In the genomic region with DNA sequence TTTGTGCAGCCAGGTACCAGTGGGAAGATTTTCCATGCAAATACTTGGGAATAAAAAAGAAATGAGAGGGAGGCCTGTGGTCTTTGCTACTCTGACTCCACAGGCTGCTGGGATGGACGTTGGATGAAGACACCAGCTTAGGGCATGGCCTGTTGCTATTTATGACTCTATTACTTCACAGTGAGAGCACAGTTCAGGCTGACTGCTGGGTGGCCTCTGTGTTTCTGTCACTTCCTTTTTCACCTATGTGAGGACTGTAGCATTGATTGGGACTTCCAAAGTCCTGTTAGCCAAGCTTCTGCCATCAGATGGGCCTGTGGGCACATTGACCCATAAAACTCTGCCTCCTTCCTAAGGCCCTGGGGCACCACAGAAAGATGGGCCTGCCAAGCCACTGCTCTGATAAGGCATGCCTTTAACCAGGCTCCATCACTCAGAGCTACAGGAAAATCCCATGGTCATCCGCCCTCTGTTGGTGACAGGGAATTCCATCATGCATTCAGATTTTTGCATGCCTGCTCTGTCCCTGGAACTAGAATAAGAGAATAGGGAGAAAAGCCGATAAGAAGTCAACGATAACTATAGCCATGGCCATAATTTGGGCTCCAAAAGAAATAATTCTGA, we compare ENCODE assay signal across 8 cellular contexts.
DNase-seq lines count a peak whose midpoint lies in the region; ATAC-seq and TF ChIP-seq lines count a peak whose summit lies in the region.

No MANE protein-coding gene starts in this region.

- H3K9me2 ChIP-seq in GM23338 (ENCODE audit: insufficient read depth), result no peaks in the 10 kb centered on the region

- peaks cover 6% of the 10 kb centered on the region; the same call in 1 of the 2 replicates for H3K4me1 ChIP-seq in GM23338 (ENCODE audit: insufficient read depth)

- H3K9me3 Mint-ChIP-seq in CD14-positive monocyte (no peaks in the 10 kb centered on the region), GM23338 (no peaks in the 10 kb centered on the region), immature natural killer cell (no peaks in the 10 kb centered on the region)

- no peak for DNase-seq in CD14-positive monocyte (ENCODE audit: low spot score)
- peak; percentile 83 for DNase-seq in GM23338 (ENCODE audit: low spot score)
- no peak for DNase-seq in T-helper 17 cell
- no peak for DNase-seq in immature natural killer cell
- no peak for DNase-seq in Ammon's horn (ENCODE audit: low spot score)
- no peak for DNase-seq in activated gamma-delta T cell treated with Interleukin-2 at 50 U/mL for 16 hours

- no peak overlapping the region for H3K27ac ChIP-seq in GM23338 (ENCODE audit: low read depth)

- peaks cover 83 to 90% of the 10 kb centered on the region in 2 donors for H3K36me3 Mint-ChIP-seq in CD14-positive monocyte
- H3K36me3 Mint-ChIP-seq in GM23338 (ENCODE audit: low read depth), result no peaks in the 10 kb centered on the region
- peaks cover 11% of the 10 kb centered on the region for H3K36me3 Mint-ChIP-seq in T-helper 17 cell (ENCODE audit: low read depth)
- peaks cover 14 to 34% (median 30%) of the 10 kb centered on the region in 3 donors for H3K36me3 Mint-ChIP-seq in immature natural killer cell

- H3F3A ChIP-seq in GM23338 (replicated peaks; ENCODE audit: low read depth), result no peaks in the 10 kb centered on the region

- TF ChIP-seq CTCF in CD14-positive monocyte (IDR thresholded peaks at IDR 0.05) (no peak), GM23338 (conservative IDR thresholded peaks at IDR 0.05; ENCODE audit: low read depth in 2 of 2) (peak; percentile 77 to 87)

- H3K36me3 ChIP-seq in GM23338 (ENCODE audit: insufficient read depth), result no peaks in the 10 kb centered on the region

- H3K27me3 Mint-ChIP-seq in CD14-positive monocyte (ENCODE audit: low read depth in 3 of 3) (no peaks in the 10 kb centered on the region), GM23338 (ENCODE audit: insufficient read depth, low read depth, poor library complexity) (peaks cover 6% of the 10 kb centered on the region), T-helper 17 cell (no peaks in the 10 kb centered on the region), immature natural killer cell (ENCODE audit: low read depth in 3 of 3) (peaks cover 0 to 10% (median 0%) of the 10 kb centered on the region in 3 donors)

- intact Hi-C loops in CD14-positive monocyte (cut with micrococcal nuclease), result no loop called here

- peaks cover 27% of the 10 kb centered on the region for H3K4me1 Mint-ChIP-seq in CD14-positive monocyte
- H3K4me1 Mint-ChIP-seq in GM23338, result peaks cover 5% of the 10 kb centered on the region
- H3K4me1 Mint-ChIP-seq in T-helper 17 cell, result peaks cover 26% of the 10 kb centered on the region
- peaks cover 73 to 86% of the 10 kb centered on the region in 2 donors for H3K4me1 Mint-ChIP-seq in immature natural killer cell

- no peak overlapping the region for H3K4me2 ChIP-seq in GM23338

- H3K4me3 ChIP-seq in GM23338, result no peak overlapping the region

- no peak overlapping the region for H2AFZ ChIP-seq in GM23338

- no peaks in the 10 kb centered on the region for H3K79me2 ChIP-seq in GM23338 (replicated peaks; ENCODE audit: insufficient read depth)

- H4K20me1 ChIP-seq in GM23338 (replicated peaks; ENCODE audit: insufficient read depth), result no peaks in the 10 kb centered on the region

- H3K4me3 Mint-ChIP-seq in CD14-positive monocyte (no peak overlapping the region), GM23338 (no peak overlapping the region), T-helper 17 cell (no peak overlapping the region), immature natural killer cell (peak overlapping the region; percentile 18 to 80 (median 67))

- H3K9me3 ChIP-seq in T-helper 17 cell (ENCODE audit: control insufficient read depth, low read length, poor library complexity, severe bottlenecking), result no peaks in the 10 kb centered on the region

- peak overlapping the region; percentile 33 to 71 (median 41) for H3K27ac Mint-ChIP-seq in CD14-positive monocyte
- no peak overlapping the region for H3K27ac Mint-ChIP-seq in GM23338
- H3K27ac Mint-ChIP-seq in T-helper 17 cell, result peak overlapping the region; percentile 70
- H3K27ac Mint-ChIP-seq in immature natural killer cell, result peak overlapping the region; percentile 61 to 92 (median 82)

- ATAC-seq in GM23338 (peak; percentile 94), T-helper 17 cell (no peak), HG02623 (IDR thresholded peaks at IDR 0.05; ENCODE audit: unreplicated experiment) (no peak), GM21447 (IDR thresholded peaks at IDR 0.05; ENCODE audit: unreplicated experiment) (no peak)

- no peaks in the 10 kb centered on the region for H3K27me3 ChIP-seq in GM23338 (ENCODE audit: insufficient read depth)

TF ChIP-seq in GM23338, 12 proteins besides CTCF, POLR2A, EP300 and RAD21 (continues in another document):
- no peak for TF ChIP-seq ZNF331 (CRISPR knock-in tag; IDR thresholded peaks at IDR 0.05; ENCODE audit: low read depth)
- TF ChIP-seq JUNB (IDR thresholded peaks at IDR 0.05; ENCODE audit: unreplicated experiment), result no peak
- TF ChIP-seq ZNF462 (CRISPR knock-in tag; IDR thresholded peaks at IDR 0.05), result no peak

Comparison
In these comparisons a context has a peak if more than half of its experiments do, and no peak if none do; other contexts are left out.
1. H3K4me3 Mint-ChIP-seq: peak in immature natural killer cell (5 of 5); none in CD14-positive monocyte (0 of 2), GM23338 (single experiment) and T-helper 17 cell (single experiment).